In genomic region chr19:8575467-8575997, GRCh38 we compare ENCODE assay signal across 8 cellular contexts.
A peak's percentile ranks its signal among the peaks of the same experiment; 100 is the strongest.
DNase-seq lines count a peak whose midpoint lies in the region; ATAC-seq and TF ChIP-seq lines count a peak whose summit lies in the region.

No MANE protein-coding gene starts in this region.

- H3K4me3 ChIP-seq in fibroblast of mammary gland (ENCODE audit: control insufficient read depth, low read depth, low read length), result no peak overlapping the region

- no peak for TF ChIP-seq CTCF in fibroblast of mammary gland (conservative IDR thresholded peaks at IDR 0.05; ENCODE audit: control insufficient read depth, insufficient read depth, low read depth, low read length)

- peaks cover 68% of the 10 kb centered on the region for H3K4me1 Mint-ChIP-seq in stimulated activated naive CD8-positive, alpha-beta T cell treated with anti-CD3 and anti-CD28 coated beads, Interleukin-15, amount 100 ng/mL, for 72 hours

- H3K9me3 Mint-ChIP-seq in stimulated activated naive CD8-positive, alpha-beta T cell treated with anti-CD3 and anti-CD28 coated beads, Interleukin-15, amount 100 ng/mL, for 72 hours, result peaks cover 0 to 5% of the 10 kb centered on the region in 2 donors

- peak overlapping the region; percentile 48 to 57 for H3K27ac Mint-ChIP-seq in stimulated activated naive CD8-positive, alpha-beta T cell treated with anti-CD3 and anti-CD28 coated beads, Interleukin-15, amount 100 ng/mL, for 72 hours

- peak overlapping the region; percentile 83 to 89 for H3K4me3 Mint-ChIP-seq in stimulated activated naive CD8-positive, alpha-beta T cell treated with anti-CD3 and anti-CD28 coated beads, Interleukin-15, amount 100 ng/mL, for 72 hours

- peaks cover 8% of the 10 kb centered on the region for H3K27me3 Mint-ChIP-seq in stimulated activated naive CD8-positive, alpha-beta T cell treated with anti-CD3 and anti-CD28 coated beads, Interleukin-15, amount 100 ng/mL, for 72 hours

- no peak for ATAC-seq in stimulated activated naive CD8-positive, alpha-beta T cell treated with anti-CD3 and anti-CD28 coated beads, Interleukin-15, amount 100 ng/mL, for 72 hours
- ATAC-seq in GM21737 (IDR thresholded peaks at IDR 0.05; ENCODE audit: unreplicated experiment) (no peak), HG02870 (IDR thresholded peaks at IDR 0.05; ENCODE audit: unreplicated experiment) (no peak)

- DNase-seq in SIG-M5 treated with dmso at 0.1 percent for 504 hours (lab: John Stamatoyannopoulos, UW; ENCODE audit: unreplicated experiment) (peak; percentile 56), SIG-M5 (lab: John Stamatoyannopoulos, UW) (no peak), fibroblast of mammary gland (ENCODE audit: low read depth) (peak; percentile 56), OCI-M2 (lab: John Stamatoyannopoulos, UW; ENCODE audit: unreplicated experiment) (no peak)
- peak; percentile 51 for DNase-seq in activated CD4-positive, alpha-beta T cell treated with anti-CD3 and anti-CD28 coated beads, Interleukin-2, amount 50 U/mL, for 1 hour
- no peak for DNase-seq in stimulated activated naive CD8-positive, alpha-beta T cell treated with anti-CD3 and anti-CD28 coated beads, Interleukin-15, amount 100 ng/mL, for 72 hours

Comparison
In these comparisons a context has a peak if more than half of its experiments do, and no peak if none do; other contexts are left out.
1. DNase-seq: peak in SIG-M5 treated with dmso at 0.1 percent for 504 hours (single experiment), activated CD4-positive, alpha-beta T cell treated with anti-CD3 and anti-CD28 coated beads, Interleukin-2, amount 50 U/mL, for 1 hour (single experiment) and fibroblast of mammary gland (single experiment); none in SIG-M5 (single experiment), stimulated activated naive CD8-positive, alpha-beta T cell treated with anti-CD3 and anti-CD28 coated beads, Interleukin-15, amount 100 ng/mL, for 72 hours (0 of 2) and OCI-M2 (single experiment).